5 cellular contexts compared by ENCODE assay signal in the genomic region with DNA sequence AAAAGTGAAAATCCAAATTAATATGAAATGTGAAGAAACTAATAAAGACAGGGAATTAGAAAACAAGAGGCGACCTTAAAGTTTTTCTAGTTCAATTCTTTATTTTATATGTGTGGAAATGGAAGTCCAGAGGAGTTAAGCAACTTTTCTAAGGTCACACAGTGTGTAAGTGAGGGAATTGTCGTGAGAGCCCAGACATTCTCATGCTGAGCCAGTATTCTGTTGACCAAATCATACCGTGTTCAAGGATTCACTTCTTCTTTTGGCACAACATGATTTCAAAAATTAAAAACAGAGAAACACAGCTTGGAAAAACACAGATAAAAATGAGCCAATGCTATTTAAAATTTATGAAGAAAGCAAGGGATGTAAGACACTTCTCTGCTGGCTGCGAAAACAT. TPM values are rescaled to one million over a fixed set of nuclear protein-coding genes. Genes with fewer than 3 reads are reported as not detected.
"Had no signal": no experiment of that assay in that cellular context is flagged by ENCODE, and none has a peak within 500 bp of the region (broad histone marks: within the 10 kb centered on the region; RNA-seq: fewer than 3 reads in every experiment).

No MANE protein-coding gene starts in this region.

RNA-seq across cellular contexts. Expression of gene OR2A42, which starts 12.5 kb away (rescaled TPM):
- total RNA-seq: M059J, Peyer's patch, Right ventricle myocardium superior, SJSA1 had no signal
- polyA plus RNA-seq: SK-N-SH had no signal

RNA-seq across cellular contexts. Expression of gene ARHGEF35, which starts 31.2 kb away (rescaled TPM):
- total RNA-seq: M059J had no signal

RNA-seq across cellular contexts. Expression of gene OR2A7, which starts 37.7 kb away (rescaled TPM):
- total RNA-seq: SJSA1 had no signal
- polyA plus RNA-seq: SK-N-SH had no signal

RNA-seq across cellular contexts. Expression of gene CTAGE8, which starts 42.2 kb away (rescaled TPM):
- total RNA-seq: SJSA1 had no signal
- polyA plus RNA-seq: SK-N-SH had no signal

RNA-seq across cellular contexts. Expression of gene CTAGE4, which starts 43.6 kb away (rescaled TPM):
- total RNA-seq: SJSA1 had no signal
- polyA plus RNA-seq: SK-N-SH had no signal
